15 cellular contexts compared by ENCODE assay signal in the genomic region with DNA sequence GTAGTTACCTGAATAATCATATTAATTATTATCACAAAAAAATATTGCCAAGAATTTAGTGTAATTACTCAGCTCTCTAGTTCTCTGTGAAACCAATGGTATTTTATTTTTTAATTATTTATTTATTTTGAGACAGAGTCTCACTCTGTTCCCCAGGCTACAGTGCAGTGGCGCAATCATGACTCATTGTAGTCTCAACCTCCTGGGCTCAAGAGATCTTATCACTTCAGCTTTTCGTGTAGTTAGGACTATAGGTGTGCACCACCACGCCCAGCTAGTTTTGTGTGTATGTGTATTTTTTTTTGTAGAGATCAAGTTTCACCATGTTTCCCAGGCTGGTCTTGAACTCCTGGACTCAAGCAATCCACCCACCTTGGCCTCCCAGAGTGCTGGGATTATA.
DNase-seq lines count a peak whose midpoint lies in the region; ATAC-seq and TF ChIP-seq lines count a peak whose summit lies in the region.
"Had no signal": no experiment of that assay in that cellular context is flagged by ENCODE, and none has a peak within 500 bp of the region (broad histone marks: within the 10 kb centered on the region; RNA-seq: fewer than 3 reads in every experiment).

No MANE protein-coding gene starts in this region.

- H3K4me1 ChIP-seq in HEK293 (ENCODE audit: control insufficient read depth, insufficient read depth, low read length) (peaks cover 28% of the 10 kb centered on the region), RWPE2 (ENCODE audit: insufficient read depth, poor library complexity, severe bottlenecking) (peaks cover 47% of the 10 kb centered on the region)

- no peaks in the 10 kb centered on the region for H3K36me3 ChIP-seq in HEK293 (ENCODE audit: control insufficient read depth in 2 of 2, insufficient read depth in 1 of 2, low read length in 2 of 2)
- no peaks in the 10 kb centered on the region for H3K36me3 ChIP-seq in RWPE2 (ENCODE audit: low read depth)
- H3K36me3 ChIP-seq: MG63 had no signal

- H3K27ac ChIP-seq in HEK293 (ENCODE audit: extremely low read depth, low read depth, low read length) (0 out of 2 replicates have a peak overlapping the region, but pooled peaks have one; percentile 74), RWPE2 (ENCODE audit: poor library complexity, severe bottlenecking) (peak overlapping the region; percentile 96), skin epidermis (peak overlapping the region in 12 of 21 experiments; percentile 19 to 66 (median 46))

- H3K27me3 ChIP-seq in RWPE2 (ENCODE audit: insufficient read depth, poor library complexity, severe bottlenecking) = no peaks in the 10 kb centered on the region
- H3K27me3 ChIP-seq: MG63 had no signal

- POLR2A ChIA-PET in HEK293 (lab: Yijun Ruan, JAX) = no interaction called here

- CTCF ChIA-PET in HEK293 (lab: Yijun Ruan, JAX) = interaction anchor here (0.5 kb wide), 1 partner anchor 1904 kb away, joined by 3 read pairs; no protein-coding TSS in a partner anchor

- DNase-seq in RWPE2 (ENCODE audit: low spot score) = peak; percentile 81
- DNase-seq in fibroblast of the aortic adventitia (ENCODE audit: low read depth) = peak; percentile 65
- DNase-seq in NCI-H187 (lab: John Stamatoyannopoulos, UW) = no peak
- DNase-seq in 8988T = no peak
- DNase-seq: activated CD4-positive, alpha-beta T cell treated with anti-CD3 and anti-CD28 coated beads for 36 hours; activated effector memory CD4-positive, alpha-beta T cell treated with Interleukin-2 at 50 U/mL for 16 hours; COR-L47; MG63; naive thymus-derived CD8-positive, alpha-beta T cell; NCI-H526; SK-N-SH had no signal

- H3K4me3 ChIP-seq in HEK293 (ENCODE audit: low read depth, low read length) (no peak overlapping the region), RWPE2 (ENCODE audit: severe bottlenecking) (no peak overlapping the region), fibroblast of the aortic adventitia (ENCODE audit: low read depth, low read length) (no peak overlapping the region), skin epidermis (no peak overlapping the region)
- H3K4me3 ChIP-seq: MG63 had no signal

- ATAC-seq in RWPE2 (ENCODE audit: low read depth) = peak; percentile 86
- ATAC-seq in GM21737 (IDR thresholded peaks at IDR 0.05; ENCODE audit: unreplicated experiment) = no peak
- no peak for ATAC-seq in HG03025 (IDR thresholded peaks at IDR 0.05; ENCODE audit: low FRiP score, unreplicated experiment)
- ATAC-seq: activated CD4-positive, alpha-beta T cell treated with anti-CD3 and anti-CD28 coated beads for 36 hours; naive thymus-derived CD8-positive, alpha-beta T cell had no signal

- no peak for TF ChIP-seq CTCF in HEK293 (tag by site-specific recombination; IDR thresholded peaks at IDR 0.05)
- TF ChIP-seq CTCF in RWPE2 (IDR thresholded peaks at IDR 0.05; ENCODE audit: poor library complexity, severe bottlenecking) = no peak
- no peak for TF ChIP-seq CTCF in fibroblast of the aortic adventitia (IDR thresholded peaks at IDR 0.05; ENCODE audit: insufficient read depth, low read length)

- H3K9me3 ChIP-seq in HEK293 (ENCODE audit: control insufficient read depth, insufficient read depth, low read depth, low read length) = no peaks in the 10 kb centered on the region
- no peaks in the 10 kb centered on the region for H3K9me3 ChIP-seq in RWPE2 (ENCODE audit: severe bottlenecking)
- H3K9me3 ChIP-seq: MG63, SK-N-SH had no signal

TF ChIP-seq in HEK293, 187 proteins besides CTCF, POLR2A, EP300 and RAD21:
- TF ChIP-seq, protein P1, sequence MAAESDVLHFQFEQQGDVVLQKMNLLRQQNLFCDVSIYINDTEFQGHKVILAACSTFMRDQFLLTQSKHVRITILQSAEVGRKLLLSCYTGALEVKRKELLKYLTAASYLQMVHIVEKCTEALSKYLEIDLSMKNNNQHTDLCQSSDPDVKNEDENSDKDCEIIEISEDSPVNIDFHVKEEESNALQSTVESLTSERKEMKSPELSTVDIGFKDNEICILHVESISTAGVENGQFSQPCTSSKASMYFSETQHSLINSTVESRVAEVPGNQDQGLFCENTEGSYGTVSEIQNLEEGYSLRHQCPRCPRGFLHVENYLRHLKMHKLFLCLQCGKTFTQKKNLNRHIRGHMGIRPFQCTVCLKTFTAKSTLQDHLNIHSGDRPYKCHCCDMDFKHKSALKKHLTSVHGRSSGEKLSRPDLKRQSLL (tag by site-specific recombination; IDR thresholded peaks at IDR 0.05) = no peak
- TF ChIP-seq GLIS1 (tag by site-specific recombination; IDR thresholded peaks at IDR 0.05) = peak; percentile 57

Comparison
In these comparisons a context has a peak if more than half of its experiments do, and no peak if none do; other contexts are left out.
1. H3K27ac ChIP-seq: peak in every context shown above with its lines; median percentile 96 in RWPE2; 74 in HEK293; 46 in skin epidermis.
2. DNase-seq: peak in RWPE2 (single experiment) and fibroblast of the aortic adventitia (single experiment); none in NCI-H187 (0 of 2) and 8988T (single experiment).